Comparison of ENCODE assay signal across 14 cellular contexts in genomic region chr4:16034010-16034829, GRCh38. TPM values are rescaled to one million over a fixed set of nuclear protein-coding genes. Genes with fewer than 3 reads are reported as not detected.
DNase-seq lines count a peak whose midpoint lies in the region; ATAC-seq and TF ChIP-seq lines count a peak whose summit lies in the region.
"Had no signal": no experiment of that assay in that cellular context is flagged by ENCODE, and none has a peak within 500 bp of the region (broad histone marks: within the 10 kb centered on the region; RNA-seq: fewer than 3 reads in every experiment).

No MANE protein-coding gene starts in this region.

- H3K27me3 ChIP-seq in body of pancreas, result no peaks in the 10 kb centered on the region
- no peaks in the 10 kb centered on the region for H3K27me3 ChIP-seq in kidney epithelial cell (ENCODE audit: control insufficient read depth, insufficient read depth, low read length)
- no peaks in the 10 kb centered on the region for H3K27me3 ChIP-seq in tibial artery

- TF ChIP-seq POLR2A in body of pancreas (IDR thresholded peaks at IDR 0.05), result no peak

- intact Hi-C loops in body of pancreas (cut with DNase I) (no loop called here), tibial artery (cut with DNase I; ENCODE audit: low total_unique reads) (no loop called here)

- peak; percentile 92 for ATAC-seq in body of pancreas
- ATAC-seq: activated CD8-positive, alpha-beta T cell treated with anti-CD3 and anti-CD28 coated beads, Interleukin-2, amount 10 ng/mL, durations not matched to agents 7 days and 5 days; esophagus mucosa had no signal

- peak; percentile 11 for DNase-seq in HS-27A (ENCODE audit: low read depth)
- peak in 1 of 4 donors; percentile 10 for DNase-seq in body of pancreas
- DNase-seq in kidney epithelial cell (ENCODE audit: low read depth), result peak; percentile 75
- no peak for DNase-seq in tibial artery
- DNase-seq in T-helper 2 cell, result no peak
- DNase-seq in SW480 (ENCODE audit: low spot score), result no peak
- no peak for DNase-seq in AG08396 (ENCODE audit: low spot score)
- DNase-seq: activated CD8-positive, alpha-beta T cell treated with anti-CD3 and anti-CD28 coated beads, Interleukin-2, amount 10 ng/mL, durations not matched to agents 7 days and 5 days; activated gamma-delta T cell treated with Interleukin-2 at 50 U/mL for 16 hours; central memory CD4-positive, alpha-beta T cell; naive B cell; NCI-H1694; NCI-H69 had no signal

- H3K27ac ChIP-seq in body of pancreas (peak overlapping the region in 3 of 4 donors; percentile 16 to 66 (median 54)), tibial artery (peak overlapping the region; percentile 51 to 71)

- H3K9me3 ChIP-seq in body of pancreas, result no peaks in the 10 kb centered on the region
- no peaks in the 10 kb centered on the region for H3K9me3 ChIP-seq in tibial artery

- peaks cover 35% of the 10 kb centered on the region for H3K4me1 ChIP-seq in body of pancreas
- H3K4me1 ChIP-seq in tibial artery, result peaks cover 0 to 43% (median 3%) of the 10 kb centered on the region in 4 donors

- WGBS in body of pancreas, 2 donors, result 12 to 17% methylated on average over 11 of the region's 11 CpGs

- TF ChIP-seq CTCF in body of pancreas (IDR thresholded peaks at IDR 0.05) (no peak), kidney epithelial cell (IDR thresholded peaks at IDR 0.05; ENCODE audit: insufficient read depth, low read length, poor library complexity, severe bottlenecking) (no peak), tibial artery (IDR thresholded peaks at IDR 0.05) (no peak)

- no peak overlapping the region for H3K4me3 ChIP-seq in body of pancreas
- H3K4me3 ChIP-seq in kidney epithelial cell (ENCODE audit: low read depth, low read length), result no peak overlapping the region
- peak overlapping the region; percentile 1 to 35 for H3K4me3 ChIP-seq in tibial artery

- H3K36me3 ChIP-seq in body of pancreas (replicated peaks in 1 of 2; ENCODE audit: insufficient read depth in 1 of 2, low read depth in 2 of 2) (no peaks in the 10 kb centered on the region), kidney epithelial cell (ENCODE audit: control insufficient read depth, insufficient read depth, low read length) (no peaks in the 10 kb centered on the region), tibial artery (no peaks in the 10 kb centered on the region)

RNA-seq across cellular contexts. Expression of gene PROM1, which starts 49.6 kb away (rescaled TPM):
- total RNA-seq in body of pancreas (10 to 100 TPM; 23.7 to 24.6 TPM), kidney epithelial cell (69.0 and 74.8 TPM in 2 replicates)
- total RNA-seq: activated CD8-positive, alpha-beta T cell treated with anti-CD3 and anti-CD28 coated beads, Interleukin-2, amount 10 ng/mL, durations not matched to agents 7 days and 5 days had no signal

Comparison
In these comparisons a context has a peak if more than half of its experiments do, and no peak if none do; other contexts are left out.
1. DNase-seq: peak in HS-27A (single experiment) and kidney epithelial cell (single experiment); none in tibial artery (0 of 2), T-helper 2 cell (0 of 5), SW480 (single experiment) and AG08396 (single experiment).
2. H3K4me3 ChIP-seq: peak in tibial artery (2 of 2); none in body of pancreas (0 of 2) and kidney epithelial cell (single experiment).